Comparison of ENCODE assay signal across 8 cellular contexts in the genomic region with DNA sequence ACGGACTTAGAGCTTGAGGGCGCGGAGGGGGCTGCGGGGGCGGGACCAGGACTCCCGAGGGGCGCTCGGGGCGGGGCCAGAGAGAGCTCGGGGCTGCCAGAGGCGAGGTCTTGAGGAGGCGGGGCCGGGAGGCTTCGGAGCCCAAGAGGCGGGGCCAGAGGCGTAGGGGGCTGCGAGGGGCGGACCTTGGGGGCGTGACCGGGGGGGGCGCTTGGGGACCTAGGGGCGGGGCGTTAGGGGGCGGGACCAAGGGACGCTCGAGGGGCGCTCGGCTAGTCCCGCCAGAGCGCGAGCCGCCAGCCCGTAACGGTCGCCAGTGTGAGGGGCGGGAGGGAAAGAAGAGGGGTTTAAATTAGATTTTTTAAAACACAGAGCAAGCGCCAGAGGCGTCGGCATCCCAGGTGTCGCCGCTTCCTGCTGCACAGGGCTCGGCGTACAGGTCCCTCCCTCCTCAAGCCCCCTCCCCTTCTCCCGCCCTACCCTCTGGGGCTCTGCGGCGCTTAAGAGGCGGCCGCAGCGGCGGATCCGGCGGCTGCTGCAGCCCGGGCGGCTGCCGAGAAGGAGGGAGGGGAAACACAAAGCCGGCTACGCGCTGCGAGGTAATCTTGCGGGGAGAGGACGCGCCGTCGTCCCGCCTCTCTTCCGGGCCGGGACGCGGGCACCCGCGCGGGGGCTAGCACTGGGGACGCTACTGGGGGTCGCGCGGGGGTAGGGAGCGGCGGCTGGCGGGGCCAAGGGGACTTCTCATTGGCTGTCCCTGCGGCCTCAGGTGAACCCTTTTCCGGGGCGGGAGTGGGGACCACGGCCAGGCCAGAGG. TPM values are rescaled to one million over a fixed set of nuclear protein-coding genes. Genes with fewer than 3 reads are reported as not detected.
DNase-seq lines count a peak whose midpoint lies in the region; ATAC-seq and TF ChIP-seq lines count a peak whose summit lies in the region.

A gene with protein sequence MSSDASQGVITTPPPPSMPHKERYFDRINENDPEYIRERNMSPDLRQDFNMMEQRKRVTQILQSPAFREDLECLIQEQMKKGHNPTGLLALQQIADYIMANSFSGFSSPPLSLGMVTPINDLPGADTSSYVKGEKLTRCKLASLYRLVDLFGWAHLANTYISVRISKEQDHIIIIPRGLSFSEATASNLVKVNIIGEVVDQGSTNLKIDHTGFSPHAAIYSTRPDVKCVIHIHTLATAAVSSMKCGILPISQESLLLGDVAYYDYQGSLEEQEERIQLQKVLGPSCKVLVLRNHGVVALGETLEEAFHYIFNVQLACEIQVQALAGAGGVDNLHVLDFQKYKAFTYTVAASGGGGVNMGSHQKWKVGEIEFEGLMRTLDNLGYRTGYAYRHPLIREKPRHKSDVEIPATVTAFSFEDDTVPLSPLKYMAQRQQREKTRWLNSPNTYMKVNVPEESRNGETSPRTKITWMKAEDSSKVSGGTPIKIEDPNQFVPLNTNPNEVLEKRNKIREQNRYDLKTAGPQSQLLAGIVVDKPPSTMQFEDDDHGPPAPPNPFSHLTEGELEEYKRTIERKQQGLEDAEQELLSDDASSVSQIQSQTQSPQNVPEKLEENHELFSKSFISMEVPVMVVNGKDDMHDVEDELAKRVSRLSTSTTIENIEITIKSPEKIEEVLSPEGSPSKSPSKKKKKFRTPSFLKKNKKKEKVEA (plus strand): TSS at position 284 of the 817 bp plus-strand sequence. CDS start 92,670 bp downstream, outside the sequence.

- peak; percentile 65 for ATAC-seq in HG02943 (IDR thresholded peaks at IDR 0.05; ENCODE audit: low read depth, unreplicated experiment)

- H3K27ac Mint-ChIP-seq in brain: peak within 1 kb of the TSS; percentile 70 to 92 (median 87)

- DNase-seq in NCI-H2029 (lab: John Stamatoyannopoulos, UW) (peak; percentile 37), NCI-H2029 treated with DMSO at 0.1 percent for 48 hours (lab: John Stamatoyannopoulos, UW) (no peak), NCI-H2081 (lab: John Stamatoyannopoulos, UW) (peak; percentile 73 to 83), UCSD-AML1 (lab: John Stamatoyannopoulos, UW; ENCODE audit: unreplicated experiment) (peak; percentile 88), iPS DF 6.9 (ENCODE audit: low read depth, low spot score) (peak; percentile 84), skeletal muscle cell (ENCODE audit: low read depth) (peak; percentile 90)

- no peaks in the 10 kb centered on the region for H3K9me3 Mint-ChIP-seq in brain

- H3K4me1 Mint-ChIP-seq in brain: peaks cover 61% of the 10 kb centered on the region

- no peaks in the 10 kb centered on the region for H3K27me3 Mint-ChIP-seq in brain

- WGBS in iPS DF 6.9 (ENCODE audit: insufficient coverage, insufficient read length): no CpG with 5 or more reads among the region's 83 CpGs

- no peaks in the 10 kb centered on the region for H3K9me3 ChIP-seq in iPS DF 6.9 (ENCODE audit: control insufficient read depth, insufficient read depth, low read length)

- H3K36me3 Mint-ChIP-seq in brain: no peaks in the 10 kb centered on the region

- peak within 1 kb of the TSS; percentile 78 for H3K4me3 ChIP-seq in iPS DF 6.9 (ENCODE audit: low read length)
- peak within 1 kb of the TSS; percentile 87 for H3K4me3 ChIP-seq in skeletal muscle cell (ENCODE audit: low read depth, low read length)

- peaks cover 1% of the 10 kb centered on the region for H3K4me1 ChIP-seq in iPS DF 6.9 (ENCODE audit: control insufficient read depth, insufficient read depth, low read length)

- H3K27me3 ChIP-seq in iPS DF 6.9 (ENCODE audit: control insufficient read depth, insufficient read depth, low read length): no peaks in the 10 kb centered on the region

- no peak for TF ChIP-seq CTCF in brain (conservative IDR thresholded peaks at IDR 0.05)

- peak within 1 kb of the TSS in 2 of 5 experiments; percentile 91 to 92 for H3K4me3 Mint-ChIP-seq in brain

- no peaks in the 10 kb centered on the region for H3K36me3 ChIP-seq in iPS DF 6.9 (ENCODE audit: control insufficient read depth, insufficient read depth, low read length)

- H3K27ac ChIP-seq in iPS DF 6.9 (ENCODE audit: low read length): no peak within 1 kb of the TSS

RNA-seq across cellular contexts. Expression of the gene that starts here (rescaled TPM):
- polyA plus RNA-seq in brain (ENCODE audit: insufficient read depth, low read depth, low replicate concordance): 36.6 TPM
